12 cellular contexts compared by ENCODE assay signal in the genomic region with DNA sequence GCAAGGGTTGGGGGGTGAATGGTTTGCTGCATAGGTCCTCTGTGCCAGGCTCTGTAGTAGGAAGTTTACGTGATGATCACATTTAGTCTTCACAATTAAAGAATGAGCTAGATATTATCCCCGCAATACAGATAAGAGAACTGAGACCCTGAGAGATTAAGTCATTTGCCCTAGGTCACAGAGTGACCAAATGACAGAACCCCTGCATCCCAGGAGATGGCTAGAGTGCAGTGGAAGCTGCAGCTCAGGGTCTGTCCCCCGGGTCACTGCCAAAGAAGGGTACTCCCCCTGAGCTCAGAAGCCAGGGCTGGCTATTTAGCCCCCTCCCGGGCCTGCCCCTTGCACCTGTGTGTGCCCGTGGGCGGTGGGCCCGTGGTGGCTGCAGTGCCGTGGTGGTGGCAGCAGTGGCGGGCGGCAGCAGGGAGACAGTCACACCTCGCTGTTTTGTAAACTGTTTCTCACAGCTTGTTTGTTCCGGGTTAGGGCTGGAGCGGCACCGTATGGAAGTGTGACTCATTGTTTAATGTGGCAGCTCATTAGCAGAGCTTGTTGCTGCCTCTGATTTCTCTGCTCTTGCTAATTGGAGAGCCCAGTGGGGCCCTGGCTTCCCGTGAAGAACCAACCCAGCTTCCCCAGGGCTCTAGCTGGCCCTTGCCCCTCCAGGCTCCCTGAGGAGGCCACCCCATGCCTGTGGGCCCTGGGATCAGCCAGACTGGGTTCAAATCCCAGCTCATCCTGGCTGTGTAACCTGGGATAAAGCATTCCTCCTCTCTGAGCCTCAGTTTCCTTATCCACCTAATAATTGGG. TPM values are rescaled to one million over a fixed set of nuclear protein-coding genes. Genes with fewer than 3 reads are reported as not detected.
A peak's percentile ranks its signal among the peaks of the same experiment; 100 is the strongest.
DNase-seq lines count a peak whose midpoint lies in the region; ATAC-seq, FAIRE-seq and TF ChIP-seq lines count a peak whose summit lies in the region.
"Had no signal": no experiment of that assay in that cellular context is flagged by ENCODE, and none has a peak within 500 bp of the region (broad histone marks: within the 10 kb centered on the region; RNA-seq: fewer than 3 reads in every experiment).

No MANE protein-coding gene starts in this region.

- no peaks in the 10 kb centered on the region for H3K9me3 ChIP-seq in HEK293 (ENCODE audit: control insufficient read depth, insufficient read depth, low read depth, low read length)
- peaks cover 14% of the 10 kb centered on the region; the same call in 1 of the 2 replicates for H3K9me3 ChIP-seq in SJCRH30 (replicated peaks)
- no peaks in the 10 kb centered on the region for H3K9me3 ChIP-seq in keratinocyte (ENCODE audit: control insufficient read depth, low read depth, low read length)
- H3K9me3 ChIP-seq in testis: no peaks in the 10 kb centered on the region
- H3K9me3 ChIP-seq: neutrophil had no signal

- CTCF ChIA-PET in HEK293 (lab: Yijun Ruan, JAX): interaction anchor here (0.6 to 3.1 kb wide), 14 partner anchors 9 to 167 kb away, joined by 3 to 15 read pairs (median 4); a partner anchor contains a TSS

- TF ChIP-seq CTCF in 22Rv1 (IDR thresholded peaks at IDR 0.05) (no peak), HEK293 (tag by site-specific recombination; IDR thresholded peaks at IDR 0.05) (no peak), keratinocyte (optimal IDR thresholded peaks at IDR 0.05 in 1 of 3, IDR thresholded peaks at IDR 0.05 in 1 of 3, conservative IDR thresholded peaks at IDR 0.05 in 1 of 3; ENCODE audit: extremely low read depth in 1 of 3, insufficient read depth in 2 of 3, low read length in 3 of 3) (no peak), testis (IDR thresholded peaks at IDR 0.05) (no peak)

- intact Hi-C loops in testis (cut with DNase I; ENCODE audit: low total_unique reads): no loop called here

- DNase-seq in SJCRH30: peak in 1 of 2 experiments; percentile 36
- DNase-seq in keratinocyte (ENCODE audit: low read depth, low spot score): no peak
- DNase-seq in SKM-1 (lab: John Stamatoyannopoulos, UW; ENCODE audit: unreplicated experiment): no peak
- no peak for DNase-seq in testis
- DNase-seq in SK-N-DZ (ENCODE audit: low spot score): no peak
- DNase-seq: DMS79 treated with DMSO at 0.1 percent for 48 hours had no signal

- peak overlapping the region; percentile 64 for H3K4me2 ChIP-seq in keratinocyte (ENCODE audit: control insufficient read depth, extremely low read depth, insufficient read depth, low read depth, low read length)

- H3K9ac ChIP-seq in keratinocyte (ENCODE audit: control insufficient read depth, extremely low read depth, insufficient read depth, low read length): peak overlapping the region; percentile 23

- dilution Hi-C loops in keratinocyte (cut with MboI; ENCODE audit: extremely low pct_ligation_motif_present, low sequenced_read_pairs): no loop called here

- peak; percentile 63 for FAIRE-seq in keratinocyte (lab: Jason Lieb, UNC)
- FAIRE-seq: frontal cortex had no signal

- POLR2A ChIA-PET in HEK293 (lab: Yijun Ruan, JAX): interaction anchor here (0.6 to 2.2 kb wide), 4 partner anchors 11 to 1917 kb away, joined by 4 to 15 read pairs (median 5); a partner anchor contains a TSS

- H3K27ac ChIP-seq in 22Rv1 (peak overlapping the region; percentile 49), HEK293 (ENCODE audit: extremely low read depth, low read depth, low read length) (no peak overlapping the region), SJCRH30 (no peak overlapping the region), keratinocyte (ENCODE audit: control insufficient read depth, insufficient read depth, low read length) (no peak overlapping the region), testis (no peak overlapping the region)
- H3K27ac ChIP-seq: neutrophil had no signal

- H3K79me2 ChIP-seq in keratinocyte (ENCODE audit: control insufficient read depth, insufficient read depth, low read length): no peaks in the 10 kb centered on the region

- WGBS in testis, 2 donors: 75 to 79% methylated on average over 4 to 11 of the region's 15 CpGs

- H3K36me3 ChIP-seq in HEK293 (ENCODE audit: control insufficient read depth in 2 of 2, insufficient read depth in 1 of 2, low read length in 2 of 2): no peaks in the 10 kb centered on the region
- H3K36me3 ChIP-seq in SJCRH30: no peaks in the 10 kb centered on the region
- H3K36me3 ChIP-seq in keratinocyte (ENCODE audit: control insufficient read depth in 2 of 2, extremely low read depth in 1 of 2, insufficient read depth in 2 of 2, low read length in 2 of 2): no peaks in the 10 kb centered on the region
- H3K36me3 ChIP-seq in testis (ENCODE audit: low read depth, missing control alignments): no peaks in the 10 kb centered on the region
- H3K36me3 ChIP-seq: neutrophil had no signal

- H3K9me1 ChIP-seq in keratinocyte (ENCODE audit: control insufficient read depth, extremely low read depth, insufficient read depth, low read length): no peaks in the 10 kb centered on the region

- no peak for ATAC-seq in HG03460 (IDR thresholded peaks at IDR 0.05; ENCODE audit: unreplicated experiment)
- ATAC-seq: stimulated activated effector memory CD8-positive, alpha-beta T cell treated with anti-CD3 and anti-CD28 coated beads, Interleukin-12 subunit alpha, Interleukin-12 subunit beta, amount 100 ng/mL, for 72 hours had no signal

- peak overlapping the region; percentile 88 for H2AFZ ChIP-seq in keratinocyte (ENCODE audit: control insufficient read depth, low read length)

- H3K4me3 ChIP-seq in HEK293 (ENCODE audit: low read depth, low read length): no peak overlapping the region
- H3K4me3 ChIP-seq in SJCRH30: peak overlapping the region; percentile 6; the same call in 1 of the 2 replicates
- H3K4me3 ChIP-seq in keratinocyte (ENCODE audit: control insufficient read depth in 2 of 3, extremely low read depth in 1 of 3, insufficient read depth in 2 of 3, low read depth in 1 of 3, low read length in 3 of 3): peak overlapping the region in 2 of 3 experiments; percentile 17 to 22
- H3K4me3 ChIP-seq in testis: no peak overlapping the region

- H3K4me1 ChIP-seq in HEK293 (ENCODE audit: control insufficient read depth, insufficient read depth, low read length) (peaks cover 6% of the 10 kb centered on the region; the same call in 1 of the 2 replicates), SJCRH30 (peaks cover 18% of the 10 kb centered on the region), keratinocyte (ENCODE audit: control insufficient read depth, extremely low read depth, insufficient read depth, low read length) (peaks cover 8% of the 10 kb centered on the region), testis (no peaks in the 10 kb centered on the region)

- no peaks in the 10 kb centered on the region for H3K27me3 ChIP-seq in SJCRH30
- H3K27me3 ChIP-seq in keratinocyte (ENCODE audit: control insufficient read depth, extremely low read depth, insufficient read depth, low read length): no peaks in the 10 kb centered on the region
- H3K27me3 ChIP-seq in testis: no peaks in the 10 kb centered on the region

- TF ChIP-seq POLR2A in testis (IDR thresholded peaks at IDR 0.05): no peak

- no peaks in the 10 kb centered on the region for H4K20me1 ChIP-seq in keratinocyte (ENCODE audit: control insufficient read depth, extremely low read depth, insufficient read depth, low read length)

TF ChIP-seq in HEK293, 187 proteins besides CTCF, POLR2A, EP300 and RAD21 (continues in another document):
- TF ChIP-seq ZFP69B (tag by site-specific recombination; IDR thresholded peaks at IDR 0.05) (peak; percentile 79), ZNF433 (tag by site-specific recombination; IDR thresholded peaks at IDR 0.05; ENCODE audit: low read depth) (no peak), ZBTB7A (tag by site-specific recombination; IDR thresholded peaks at IDR 0.05; ENCODE audit: low read depth) (no peak), ZNF335 (tag by site-specific recombination; conservative IDR thresholded peaks at IDR 0.05) (peak; percentile 92), ZNF121 (tag by site-specific recombination; IDR thresholded peaks at IDR 0.05) (no peak), ZNF830 (tag by site-specific recombination; IDR thresholded peaks at IDR 0.05; ENCODE audit: low read depth) (no peak), ZBTB8A (tag by site-specific recombination; IDR thresholded peaks at IDR 0.05) (peak; percentile 64), ZNF501 (tag by site-specific recombination; IDR thresholded peaks at IDR 0.05) (no peak), SCRT2 (tag by site-specific recombination; IDR thresholded peaks at IDR 0.05) (peak; percentile 97), SETDB1 (IDR thresholded peaks at IDR 0.05; ENCODE audit: insufficient read length, low read length) (no peak), ZBTB20 (tag by site-specific recombination; IDR thresholded peaks at IDR 0.05) (peak; percentile 48; the same call in 1 of the 2 replicates)
- TF ChIP-seq, protein P1, sequence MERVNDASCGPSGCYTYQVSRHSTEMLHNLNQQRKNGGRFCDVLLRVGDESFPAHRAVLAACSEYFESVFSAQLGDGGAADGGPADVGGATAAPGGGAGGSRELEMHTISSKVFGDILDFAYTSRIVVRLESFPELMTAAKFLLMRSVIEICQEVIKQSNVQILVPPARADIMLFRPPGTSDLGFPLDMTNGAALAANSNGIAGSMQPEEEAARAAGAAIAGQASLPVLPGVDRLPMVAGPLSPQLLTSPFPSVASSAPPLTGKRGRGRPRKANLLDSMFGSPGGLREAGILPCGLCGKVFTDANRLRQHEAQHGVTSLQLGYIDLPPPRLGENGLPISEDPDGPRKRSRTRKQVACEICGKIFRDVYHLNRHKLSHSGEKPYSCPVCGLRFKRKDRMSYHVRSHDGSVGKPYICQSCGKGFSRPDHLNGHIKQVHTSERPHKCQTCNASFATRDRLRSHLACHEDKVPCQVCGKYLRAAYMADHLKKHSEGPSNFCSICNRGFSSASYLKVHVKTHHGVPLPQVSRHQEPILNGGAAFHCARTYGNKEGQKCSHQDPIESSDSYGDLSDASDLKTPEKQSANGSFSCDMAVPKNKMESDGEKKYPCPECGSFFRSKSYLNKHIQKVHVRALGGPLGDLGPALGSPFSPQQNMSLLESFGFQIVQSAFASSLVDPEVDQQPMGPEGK (tag by site-specific recombination; IDR thresholded peaks at IDR 0.05): peak; percentile 57; the same call in 1 of the 2 replicates

RNA-seq across cellular contexts. Expression of a gene that starts 19.3 kb away (rescaled TPM):
- total RNA-seq in SJCRH30 (2014; rRNA removed; shearing (Covaris generic)): 11.9 and 12.9 TPM in 2 replicates
- polyA plus RNA-seq in keratinocyte: not detected in 3 replicates
- polyA plus RNA-seq in keratinocyte (2011; ENCODE audit: low read depth): not detected
- not detected in 2 replicates for polyA plus RNA-seq in keratinocyte (2011; cell fraction: cytosol; rRNA removed)
- not detected in 2 replicates for polyA plus RNA-seq in keratinocyte (2011; cell fraction: nucleus; rRNA removed)
- 0.18 TPM in 1 of 2 replicates, not detected in the other for polyA plus RNA-seq in keratinocyte (2012; ENCODE audit: low replicate concordance)
- polyA minus RNA-seq in keratinocyte: not detected in 3 replicates
- polyA minus RNA-seq in keratinocyte (2011; cell fraction: cytosol; rRNA and poly(A)+ RNA removed): not detected
- not detected in 2 replicates for polyA minus RNA-seq in keratinocyte (2011; cell fraction: nucleus; rRNA and poly(A)+ RNA removed)
- total RNA-seq in testis: 1 to 10 TPM; 3.8 to 4.5 TPM
- 2.4 TPM for polyA plus RNA-seq in testis (ENCODE audit: insufficient read depth, low read depth, low replicate concordance)
- polyA plus RNA-seq in SK-N-DZ (2014; cell fraction: cytosol; rRNA removed): 4.4 and 4.8 TPM in 2 replicates
- 0.61 and 2.0 TPM in 2 replicates for polyA plus RNA-seq in SK-N-DZ (2014; cell fraction: nucleus; rRNA removed)

Comparison
In these comparisons a context has a peak if more than half of its experiments do, and no peak if none do; other contexts are left out.
1. H3K4me3 ChIP-seq: peak in SJCRH30 (single experiment) and keratinocyte (2 of 3); none in HEK293 (single experiment) and testis (0 of 2).